ENCODE assay signal across 21 cellular contexts in genomic region chr2:226647626-226648518, GRCh38.
"Had no signal": no experiment of that assay in that cellular context is flagged by ENCODE, and none has a peak within 500 bp of the region (broad histone marks: within the 10 kb centered on the region; RNA-seq: fewer than 3 reads in every experiment).

No MANE protein-coding gene starts in this region.

- FAIRE-seq: bronchial epithelial cell had no signal

- H3K27ac ChIP-seq: gastroesophageal sphincter, heart right ventricle, parathyroid adenoma, sigmoid colon, transverse colon, uterus had no signal

- H3K36me3 ChIP-seq: gastroesophageal sphincter, heart right ventricle, sigmoid colon, transverse colon, uterus had no signal

- H3K4me3 ChIP-seq: gastroesophageal sphincter, heart right ventricle, sigmoid colon, transverse colon, uterus had no signal

- DNase-seq: activated CD4-positive, alpha-beta T cell treated with anti-CD3 and anti-CD28 coated beads, Interleukin-2, amount 10 ng/mL, durations not matched to agents 24 days and 14 days; activated CD8-positive, alpha-beta T cell treated with anti-CD3 and anti-CD28 coated beads for 36 hours; activated naive CD4-positive, alpha-beta T cell treated with anti-CD3 and anti-CD28 coated beads for 36 hours; activated T-cell treated with anti-CD3 and anti-CD28 coated beads, Interleukin-2, amount 50 U/mL, for 24 hours; anterior cingulate cortex; cerebellar nuclear complex; effector CD8-positive, alpha-beta T cell; heart right ventricle; left cardiac atrium; mesendoderm; natural killer cell; sigmoid colon; stimulated activated CD4-positive, alpha-beta T cell treated with anti-CD3 and anti-CD28 coated beads, Interleukin-2, amount 100 ng/mL, for 24 hours; stimulated activated naive CD8-positive, alpha-beta T cell treated with anti-CD3 and anti-CD28 coated beads, Interleukin-15, Interleukin-2, amounts not matched to agents 100 U/mL and 50 U/mL, for 24 hours; substantia nigra; transverse colon; uterus had no signal

- ATAC-seq: activated CD8-positive, alpha-beta T cell treated with anti-CD3 and anti-CD28 coated beads for 36 hours; esophagus mucosa; gastroesophageal sphincter; heart right ventricle; left cardiac atrium; natural killer cell; stimulated activated naive CD8-positive, alpha-beta T cell treated with anti-CD3 and anti-CD28 coated beads, Interleukin-15, Interleukin-2, amounts not matched to agents 100 U/mL and 50 U/mL, for 24 hours had no signal

- H3K79me2 ChIP-seq: parathyroid adenoma had no signal

- H3K27me3 ChIP-seq: gastroesophageal sphincter, sigmoid colon, transverse colon, uterus had no signal

- H3K9me3 ChIP-seq: gastroesophageal sphincter, sigmoid colon, transverse colon, uterus had no signal

- H2AFZ ChIP-seq: parathyroid adenoma had no signal

- H3K9ac ChIP-seq: parathyroid adenoma had no signal

- H3K4me1 ChIP-seq: parathyroid adenoma had no signal
